ENCODE assay signal across 13 cellular contexts in genomic region chr15:56758770-56759449, GRCh38. TPM values are rescaled to one million over a fixed set of nuclear protein-coding genes. Genes with fewer than 3 reads are reported as not detected.
DNase-seq lines count a peak whose midpoint lies in the region; ATAC-seq and TF ChIP-seq lines count a peak whose summit lies in the region.
"Had no signal": no experiment of that assay in that cellular context is flagged by ENCODE, and none has a peak within 500 bp of the region (broad histone marks: within the 10 kb centered on the region; RNA-seq: fewer than 3 reads in every experiment).

No MANE protein-coding gene starts in this region.

- POLR2A ChIA-PET in IMR-90 (lab: Charles Lee; ENCODE audit: unreplicated experiment), result no interaction called here

- H4K91ac ChIP-seq in IMR-90 (ENCODE audit: insufficient read depth, low read depth, low read length) (peak overlapping the region; percentile 78), mesenchymal stem cell (ENCODE audit: low read length) (no peak overlapping the region)

- peak overlapping the region; percentile 63 for H3K18ac ChIP-seq in IMR-90 (ENCODE audit: low read depth, low read length)
- H3K18ac ChIP-seq in mesenchymal stem cell (ENCODE audit: low read depth in 1 of 2, low read length in 2 of 2), result peak overlapping the region in 1 of 2 experiments; percentile 52

- H3K79me1 ChIP-seq in IMR-90 (ENCODE audit: low read depth in 1 of 2, low read length in 2 of 2) (no peaks in the 10 kb centered on the region), mesenchymal stem cell (replicated peaks; ENCODE audit: low read length, poor library complexity, severe bottlenecking) (no peaks in the 10 kb centered on the region)

- H2AFZ ChIP-seq in IMR-90 (replicated peaks; ENCODE audit: low read length, poor library complexity) (no peak overlapping the region), mesenchymal stem cell (ENCODE audit: low read depth, low read length) (no peak overlapping the region)
- H2AFZ ChIP-seq: parathyroid adenoma had no signal

- no peaks in the 10 kb centered on the region; the same call in 1 of the 2 replicates for H4K20me1 ChIP-seq in IMR-90 (ENCODE audit: insufficient read depth, low read length)

- peak overlapping the region; percentile 39 for H3K27ac ChIP-seq in IMR-90 (ENCODE audit: insufficient read depth, low read length)
- H3K27ac ChIP-seq in brain microvascular endothelial cell, result peak overlapping the region; percentile 57
- peak overlapping the region; percentile 26 for H3K27ac ChIP-seq in mesenchymal stem cell (ENCODE audit: low read length, poor library complexity, severe bottlenecking)
- no peak overlapping the region for H3K27ac ChIP-seq in Peyer's patch
- H3K27ac ChIP-seq: body of pancreas, parathyroid adenoma had no signal

- H3K36me3 ChIP-seq in IMR-90 (ENCODE audit: control insufficient read depth, insufficient read depth, low read length), result no peaks in the 10 kb centered on the region
- no peaks in the 10 kb centered on the region for H3K36me3 ChIP-seq in brain microvascular endothelial cell (replicated peaks)
- no peaks in the 10 kb centered on the region for H3K36me3 ChIP-seq in mesenchymal stem cell (ENCODE audit: control insufficient read depth in 1 of 2, insufficient read depth in 2 of 2, low read depth in 1 of 2, low read length in 2 of 2)
- H3K36me3 ChIP-seq in Peyer's patch, result no peaks in the 10 kb centered on the region

- peak overlapping the region; percentile 88 for H2BK20ac ChIP-seq in IMR-90 (ENCODE audit: low read depth, low read length)

- dilution Hi-C loops in IMR-90 (cut with HindIII; ENCODE audit: low sequenced_read_pairs, unreplicated experiment), result no loop called here

- TF ChIP-seq RAD21 in IMR-90 (IDR thresholded peaks at IDR 0.05; ENCODE audit: low read length), result no peak

- H3K56ac ChIP-seq in IMR-90 (ENCODE audit: extremely low read depth, insufficient read depth, low read length), result peak overlapping the region; percentile 25; the same call in 1 of the 2 replicates

- peak overlapping the region; percentile 65; the same call in 1 of the 2 replicates for H3K4me2 ChIP-seq in IMR-90 (ENCODE audit: low read depth, low read length)
- no peak overlapping the region for H3K4me2 ChIP-seq in mesenchymal stem cell (ENCODE audit: low read length, poor library complexity, severe bottlenecking)

- H2BK15ac ChIP-seq in IMR-90 (ENCODE audit: low read depth, low read length), result peak overlapping the region; percentile 43; the same call in 2 of the 3 replicates
- no peak overlapping the region for H2BK15ac ChIP-seq in mesenchymal stem cell (ENCODE audit: low read depth, poor library complexity, severe bottlenecking)

- peak overlapping the region in 1 of 2 experiments; percentile 78; a peak in 2 of 4 replicates for H4K8ac ChIP-seq in IMR-90 (ENCODE audit: low read depth in 2 of 2, low read length in 2 of 2)
- no peak overlapping the region for H4K8ac ChIP-seq in mesenchymal stem cell (ENCODE audit: low read length)

- H2BK120ac ChIP-seq in IMR-90 (ENCODE audit: low read depth, low read length) (peak overlapping the region; percentile 89), mesenchymal stem cell (ENCODE audit: low read depth, low read length) (no peak overlapping the region)

- 80% methylated on average over 1 of the region's 2 CpGs; no CpG with 5 or more reads in 1 of the 2 experiments for WGBS in IMR-90 (ENCODE audit: extremely low coverage in 2 of 2, insufficient read length in 1 of 2), 2 experiments
- 92% methylated on average over 2 of the region's 2 CpGs for WGBS in mesenchymal stem cell

- no TSS peak for BruUV-seq in IMR-90 (replicated peaks; lab: Mats Ljungman, UMichigan)

- peak overlapping the region; percentile 56 for H3K23ac ChIP-seq in IMR-90 (ENCODE audit: low read depth, low read length)
- H3K23ac ChIP-seq in mesenchymal stem cell (ENCODE audit: low read length in 2 of 2), result no peak overlapping the region

- CTCF ChIA-PET in IMR-90 (lab: Yijun Ruan, JAX), result interaction anchor here (1.2 to 1.5 kb wide), 2 partner anchors 13 to 81 kb away, joined by 3 to 4 read pairs; no protein-coding TSS in a partner anchor

- no peak overlapping the region for H2AK9ac ChIP-seq in IMR-90 (replicated peaks; ENCODE audit: low read depth, low read length, poor library complexity)

- H3K9me1 ChIP-seq in IMR-90 (ENCODE audit: insufficient read depth, low read length), result peaks cover 8% of the 10 kb centered on the region

- H3K9ac ChIP-seq in IMR-90 (ENCODE audit: low read depth, low read length) (no peak overlapping the region), mesenchymal stem cell (ENCODE audit: low read length) (no peak overlapping the region)
- H3K9ac ChIP-seq: parathyroid adenoma had no signal

- no peak overlapping the region; the same call in 1 of the 2 replicates for H4K5ac ChIP-seq in IMR-90 (ENCODE audit: low read depth, low read length)

- H3K4ac ChIP-seq in IMR-90 (ENCODE audit: low read depth, low read length) (peak overlapping the region; percentile 83), mesenchymal stem cell (ENCODE audit: low read depth in 1 of 2, low read length in 2 of 2) (no peak overlapping the region)

- H3K27me3 ChIP-seq in IMR-90 (ENCODE audit: control insufficient read depth, insufficient read depth, low read length) (no peaks in the 10 kb centered on the region), brain microvascular endothelial cell (replicated peaks) (no peaks in the 10 kb centered on the region), mesenchymal stem cell (ENCODE audit: control insufficient read depth in 1 of 2, insufficient read depth in 1 of 2, low read length in 2 of 2) (no peaks in the 10 kb centered on the region), Peyer's patch (no peaks in the 10 kb centered on the region)
- H3K27me3 ChIP-seq: body of pancreas had no signal

- H3K9me3 ChIP-seq in IMR-90 (ENCODE audit: control insufficient read depth, insufficient read depth, low read length), result no peaks in the 10 kb centered on the region
- no peaks in the 10 kb centered on the region for H3K9me3 ChIP-seq in mesenchymal stem cell (ENCODE audit: control insufficient read depth, low read length)
- no peaks in the 10 kb centered on the region for H3K9me3 ChIP-seq in Peyer's patch
- H3K9me3 ChIP-seq: body of pancreas had no signal

- DNase-seq in AG09309 (ENCODE audit: low read depth) (peak; percentile 42), IMR-90 (peak; percentile 79), brain microvascular endothelial cell (peak; percentile 69), mesenchymal stem cell (peak; percentile 50), NCI-H345 (lab: John Stamatoyannopoulos, UW) (no peak), Peyer's patch (no peak), H4 (ENCODE audit: low spot score) (no peak)
- DNase-seq: activated T-cell treated with anti-CD3 and anti-CD28 coated beads, Interleukin-2, amount 50 U/mL, for 72 hours; NCI-H1436 treated with DMSO at 0.1 percent for 48 hours; NCI-H748 treated with DMSO at 0.1 percent for 48 hours had no signal

- H3K4me3 ChIP-seq in AG09309 (ENCODE audit: control insufficient read depth, low read depth, low read length) (no peak overlapping the region), IMR-90 (ENCODE audit: insufficient read depth, low read depth, low read length) (no peak overlapping the region), brain microvascular endothelial cell (ENCODE audit: low read depth, low read length) (no peak overlapping the region), mesenchymal stem cell (ENCODE audit: insufficient read depth in 1 of 2, low read depth in 1 of 2, low read length in 2 of 2) (no peak overlapping the region), Peyer's patch (no peak overlapping the region)
- H3K4me3 ChIP-seq: body of pancreas had no signal

- intact Hi-C loops in IMR-90 (cut with micrococcal nuclease), result loop anchor here (1.0 kb wide), 1 partner anchor 454 kb away; no protein-coding TSS in a partner anchor

- peaks cover 12% of the 10 kb centered on the region for H3K4me1 ChIP-seq in IMR-90 (ENCODE audit: control insufficient read depth, insufficient read depth, low read length)
- H3K4me1 ChIP-seq in mesenchymal stem cell (ENCODE audit: control insufficient read depth, insufficient read depth, low read depth, low read length), result peaks cover 2% of the 10 kb centered on the region
- H3K4me1 ChIP-seq in Peyer's patch, result no peaks in the 10 kb centered on the region
- H3K4me1 ChIP-seq: parathyroid adenoma had no signal

- ATAC-seq in IMR-90 (ENCODE audit: low read depth), result peak; percentile 87
- ATAC-seq in GM18870 (IDR thresholded peaks at IDR 0.05; ENCODE audit: unreplicated experiment), result no peak
- ATAC-seq: activated T-cell treated with anti-CD3 and anti-CD28 coated beads, Interleukin-2, amount 50 U/mL, for 72 hours; body of pancreas had no signal

- H3K14ac ChIP-seq in IMR-90 (replicated peaks; ENCODE audit: low read depth, low read length) (peak overlapping the region; percentile 47; the same call in 1 of the 2 replicates), mesenchymal stem cell (ENCODE audit: low read length in 2 of 2) (no peak overlapping the region)

- TF ChIP-seq POLR2A in IMR-90 (IDR thresholded peaks at IDR 0.05; ENCODE audit: low read depth, low read length), result no peak
- TF ChIP-seq POLR2A in Peyer's patch (IDR thresholded peaks at IDR 0.05), result no peak

- H2BK12ac ChIP-seq in mesenchymal stem cell (ENCODE audit: low read length in 2 of 2), result no peak overlapping the region

- in situ Hi-C loops in IMR-90 (cut with MboI; ENCODE audit: low sequenced_read_pairs) (no loop called here), brain microvascular endothelial cell (cut with HindIII; ENCODE audit: low pct_ligation_motif_present, low sequenced_read_pairs) (no loop called here)

- TF ChIP-seq CTCF in AG09309 (IDR thresholded peaks at IDR 0.05; ENCODE audit: control insufficient read depth, insufficient read depth, low read depth, low read length, missing control alignments), result no peak
- no peak for TF ChIP-seq CTCF in IMR-90 (conservative IDR thresholded peaks at IDR 0.05; ENCODE audit: low read depth, low read length)
- TF ChIP-seq CTCF in brain microvascular endothelial cell (IDR thresholded peaks at IDR 0.05; ENCODE audit: low read depth, low read length, missing control alignments), result no peak
- TF ChIP-seq CTCF in Peyer's patch (IDR thresholded peaks at IDR 0.05), result no peak

- H2AK5ac ChIP-seq in IMR-90 (ENCODE audit: low read depth, low read length) (peak overlapping the region; percentile 84), mesenchymal stem cell (ENCODE audit: low read length, severe bottlenecking) (no peak overlapping the region)

- H2BK5ac ChIP-seq in IMR-90 (ENCODE audit: low read depth, low read length, poor library complexity, severe bottlenecking), result peak overlapping the region; percentile 64
- no peak overlapping the region for H2BK5ac ChIP-seq in mesenchymal stem cell (ENCODE audit: low read depth, low read length, poor library complexity, severe bottlenecking)

TF ChIP-seq in IMR-90, 13 proteins besides CTCF, POLR2A, EP300 and RAD21 (continues in another document):
- TF ChIP-seq RCOR1 (IDR thresholded peaks at IDR 0.05; ENCODE audit: insufficient replicate concordance, low read length), result no peak

RNA-seq across cellular contexts. Expression of gene ZNF280D, which starts 25.6 kb away (rescaled TPM):
- 21.0 and 28.6 TPM in 2 replicates for total RNA-seq in IMR-90 (2012; rRNA removed)
- 7.3 and 8.3 TPM in 2 replicates for polyA plus RNA-seq in IMR-90 (2012; rRNA removed)
- polyA plus RNA-seq in IMR-90 (2012; cell fraction: cytosol; rRNA removed), result 0.76 and 1.2 TPM in 2 replicates
- 1.6 and 21.6 TPM in 2 replicates for polyA plus RNA-seq in IMR-90 (2012; cell fraction: nucleus; rRNA removed; ENCODE audit: low replicate concordance)
- 12.7 TPM for polyA plus RNA-seq in mesenchymal stem cell (2013, experiment 1 of 2)
- polyA plus RNA-seq in mesenchymal stem cell (2013, experiment 2 of 2), result 12.1 TPM
- 10 to 100 TPM; 34.2 to 82.5 (median 45.1) TPM for total RNA-seq in Peyer's patch
- total RNA-seq in H4 (2014; rRNA removed; shearing (Covaris generic)), result 11.5 and 13.5 TPM in 2 replicates

Comparison
In these comparisons a context has a peak if more than half of its experiments do, and no peak if none do; other contexts are left out.
1. DNase-seq: peak in AG09309 (single experiment), IMR-90 (single experiment), brain microvascular endothelial cell (single experiment) and mesenchymal stem cell (single experiment); none in NCI-H345 (single experiment), Peyer's patch (0 of 3) and H4 (single experiment).
2. H3K27ac ChIP-seq: peak in IMR-90 (single experiment), brain microvascular endothelial cell (single experiment) and mesenchymal stem cell (single experiment); none in Peyer's patch (0 of 4).